Comparison of ENCODE assay signal across 11 cellular contexts in genomic region chr10:5943536-5943935, GRCh38. TPM values are rescaled to one million over a fixed set of nuclear protein-coding genes. Genes with fewer than 3 reads are reported as not detected.
A peak's percentile ranks its signal among the peaks of the same experiment; 100 is the strongest.
DNase-seq lines count a peak whose midpoint lies in the region; ATAC-seq and TF ChIP-seq lines count a peak whose summit lies in the region.
"Had no signal": no experiment of that assay in that cellular context is flagged by ENCODE, and none has a peak within 500 bp of the region (broad histone marks: within the 10 kb centered on the region; RNA-seq: fewer than 3 reads in every experiment).

No MANE protein-coding gene starts in this region.

- ATAC-seq in Right ventricle myocardium inferior (peak; percentile 60), GM21717 (IDR thresholded peaks at IDR 0.05; ENCODE audit: unreplicated experiment) (no peak), HG03039 (IDR thresholded peaks at IDR 0.05; ENCODE audit: unreplicated experiment) (no peak)
- ATAC-seq: activated CD4-positive, CD25-positive, alpha-beta regulatory T cell treated with anti-CD3 and anti-CD28 coated beads, Interleukin-2, amount 50 U/mL, for 24 hours had no signal

- DNase-seq in Right ventricle myocardium inferior (ENCODE audit: missing footprints) = peak; percentile 79
- DNase-seq in cardiac septum (ENCODE audit: low spot score) = no peak
- peak; percentile 20 to 46 for DNase-seq in foreskin fibroblast
- DNase-seq in occipital lobe (lab: John Stamatoyannopoulos, UW) = peak; percentile 15
- DNase-seq in activated T-cell treated with anti-CD3 and anti-CD28 coated beads, Interleukin-2, amount 50 U/mL, for 1 hour = no peak
- DNase-seq in effector CD4-positive, alpha-beta T cell = no peak
- DNase-seq: NCI-H345 had no signal

- intact Hi-C loops in Right ventricle myocardium inferior (cut with DNase I) = loop anchor here (10.0 kb wide), 1 partner anchor 141 kb away; the partner anchor contains the start of gene RBM17
- intact Hi-C loops in cardiac septum (cut with DNase I) = loop anchor here (10.0 kb wide), 1 partner anchor 461 kb away; no protein-coding TSS in a partner anchor

- TF ChIP-seq CTCF in foreskin fibroblast (IDR thresholded peaks at IDR 0.05; ENCODE audit: low read depth, low read length) = no peak

- no peak overlapping the region for H3K4me3 ChIP-seq in foreskin fibroblast (ENCODE audit: low read depth in 1 of 2, low read length in 2 of 2)
- H3K4me3 ChIP-seq: BLaER1 had no signal

RNA-seq across cellular contexts. Expression of gene IL15RA, which starts 33.8 kb away (rescaled TPM):
- total RNA-seq in Right ventricle myocardium inferior = 11.6 TPM
- total RNA-seq in cardiac septum = 3.9 TPM
- total RNA-seq in occipital lobe = not detected

RNA-seq across cellular contexts. Expression of gene FBH1, which starts 53.5 kb away (rescaled TPM):
- total RNA-seq in Right ventricle myocardium inferior = 78.1 TPM
- total RNA-seq in cardiac septum = 73.8 TPM
- 39.8 TPM for total RNA-seq in occipital lobe

RNA-seq across cellular contexts. Expression of gene ANKRD16, which starts 53.8 kb away (rescaled TPM):
- total RNA-seq in Right ventricle myocardium inferior (2.5 TPM), cardiac septum (3.9 TPM), occipital lobe (10.5 TPM)

Comparison
In these comparisons a context has a peak if more than half of its experiments do, and no peak if none do; other contexts are left out.
1. DNase-seq: peak in Right ventricle myocardium inferior (single experiment), foreskin fibroblast (2 of 2) and occipital lobe (single experiment); none in cardiac septum (single experiment), activated T-cell treated with anti-CD3 and anti-CD28 coated beads, Interleukin-2, amount 50 U/mL, for 1 hour (single experiment) and effector CD4-positive, alpha-beta T cell (single experiment).